12 cellular contexts compared by ENCODE assay signal in the genomic region with DNA sequence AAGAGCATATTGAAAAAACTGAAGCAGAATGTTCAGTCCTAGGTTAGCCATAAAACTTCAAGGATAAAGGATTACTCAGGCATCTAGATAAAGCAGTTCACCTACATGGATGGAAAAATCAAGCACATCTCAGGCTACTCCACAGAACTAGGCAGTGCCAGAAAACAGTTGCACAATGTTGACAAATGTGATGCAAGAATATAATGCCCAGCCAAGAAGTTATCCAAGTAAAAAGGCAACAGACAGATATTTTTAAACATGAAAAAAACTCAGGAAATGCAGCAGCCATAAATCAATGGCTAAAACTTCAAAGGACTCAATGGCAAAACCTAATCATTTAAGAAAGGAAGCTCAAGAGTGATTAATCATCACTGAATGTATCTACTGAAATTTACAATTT.
A peak's percentile ranks its signal among the peaks of the same experiment; 100 is the strongest.
DNase-seq lines count a peak whose midpoint lies in the region; ATAC-seq and TF ChIP-seq lines count a peak whose summit lies in the region.
"Had no signal": no experiment of that assay in that cellular context is flagged by ENCODE, and none has a peak within 500 bp of the region (broad histone marks: within the 10 kb centered on the region; RNA-seq: fewer than 3 reads in every experiment).

No MANE protein-coding gene starts in this region.

- H3K36me3 Mint-ChIP-seq in activated CD4-positive, alpha-beta memory T cell treated with anti-CD3 and anti-CD28 coated beads for 36 hours: no peaks in the 10 kb centered on the region
- H3K36me3 Mint-ChIP-seq in activated T-helper 17 cell treated with anti-CD3 and anti-CD28 coated beads, Interleukin-2, amount 50 U/mL, for 72 hours (ENCODE audit: low read depth): no peaks in the 10 kb centered on the region
- H3K36me3 Mint-ChIP-seq: brain, naive B cell had no signal

- no peak overlapping the region for H3K27ac Mint-ChIP-seq in activated CD4-positive, alpha-beta memory T cell treated with anti-CD3 and anti-CD28 coated beads for 36 hours
- no peak overlapping the region for H3K27ac Mint-ChIP-seq in activated T-helper 17 cell treated with anti-CD3 and anti-CD28 coated beads, Interleukin-2, amount 50 U/mL, for 72 hours
- H3K27ac Mint-ChIP-seq: naive B cell had no signal

- no peaks in the 10 kb centered on the region for H3K4me1 Mint-ChIP-seq in activated CD4-positive, alpha-beta memory T cell treated with anti-CD3 and anti-CD28 coated beads for 36 hours (ENCODE audit: low read depth)
- no peaks in the 10 kb centered on the region for H3K4me1 Mint-ChIP-seq in activated T-helper 17 cell treated with anti-CD3 and anti-CD28 coated beads, Interleukin-2, amount 50 U/mL, for 72 hours
- H3K4me1 Mint-ChIP-seq: brain, naive B cell had no signal

- peak; percentile 80 for ATAC-seq in upper lobe of right lung
- ATAC-seq in activated T-helper 17 cell treated with anti-CD3 and anti-CD28 coated beads, Interleukin-2, amount 50 U/mL, for 72 hours (replicated peaks): no peak

- POLR2A ChIA-PET in activated CD4-positive, alpha-beta memory T cell treated with anti-CD3 and anti-CD28 coated beads for 36 hours (lab: Charles Lee): no interaction called here

- in situ Hi-C loops in GM13976 (cut with MboI; ENCODE audit: low sequenced_read_pairs, unreplicated experiment): no loop called here

- no peaks in the 10 kb centered on the region for H3K9me3 ChIP-seq in adipocyte (ENCODE audit: control insufficient read depth, low read length)
- H3K9me3 ChIP-seq in upper lobe of right lung: no peaks in the 10 kb centered on the region

- no peaks in the 10 kb centered on the region for H3K36me3 ChIP-seq in adipocyte (ENCODE audit: control insufficient read depth, insufficient read depth, low read length, severe bottlenecking)
- H3K36me3 ChIP-seq in upper lobe of right lung: no peaks in the 10 kb centered on the region

- no peak overlapping the region for H3K9ac ChIP-seq in adipocyte (ENCODE audit: low read length)

- no peak overlapping the region for H3K27ac ChIP-seq in upper lobe of right lung

- no peaks in the 10 kb centered on the region for H3K9me3 Mint-ChIP-seq in activated CD4-positive, alpha-beta memory T cell treated with anti-CD3 and anti-CD28 coated beads for 36 hours
- H3K9me3 Mint-ChIP-seq in activated T-helper 17 cell treated with anti-CD3 and anti-CD28 coated beads, Interleukin-2, amount 50 U/mL, for 72 hours: peaks cover 3% of the 10 kb centered on the region

- DNase-seq in SKM-1 treated with dmso at 0.1 percent for 144 hours (lab: John Stamatoyannopoulos, UW; ENCODE audit: unreplicated experiment): peak; percentile 4
- no peak for DNase-seq in SKM-1 (lab: John Stamatoyannopoulos, UW; ENCODE audit: unreplicated experiment)
- DNase-seq in adipocyte (ENCODE audit: low read depth): peak; percentile 89
- DNase-seq in iris pigment epithelial cell (ENCODE audit: low read depth): peak; percentile 87
- no peak for DNase-seq in upper lobe of right lung
- no peak for DNase-seq in GM13976 (ENCODE audit: low spot score)
- DNase-seq in activated CD4-positive, alpha-beta memory T cell treated with anti-CD3 and anti-CD28 coated beads for 36 hours: no peak
- DNase-seq: activated CD8-positive, alpha-beta memory T cell treated with anti-CD3 and anti-CD28 coated beads for 24 hours; naive B cell; stimulated activated CD4-positive, alpha-beta T cell treated with anti-CD3 and anti-CD28 coated beads, Interleukin-4, amount 100 ng/mL, for 24 hours had no signal

- H3K27me3 ChIP-seq in adipocyte (replicated peaks; ENCODE audit: control insufficient read depth, insufficient read depth, low read length) (no peaks in the 10 kb centered on the region), upper lobe of right lung (no peaks in the 10 kb centered on the region)

- TF ChIP-seq CTCF in upper lobe of right lung (IDR thresholded peaks at IDR 0.05) (no peak), GM13976 (IDR thresholded peaks at IDR 0.05; ENCODE audit: borderline replicate concordance, control extremely low read depth, extremely low read depth, insufficient read depth, missing control alignments) (no peak)

- CTCF ChIA-PET in activated CD4-positive, alpha-beta memory T cell treated with anti-CD3 and anti-CD28 coated beads for 36 hours (lab: Charles Lee): no interaction called here

- intact Hi-C loops in upper lobe of right lung (cut with DNase I): no loop called here
- intact Hi-C loops in activated CD4-positive, alpha-beta memory T cell treated with anti-CD3 and anti-CD28 coated beads for 36 hours (cut with micrococcal nuclease): no loop called here

- H3K4me3 Mint-ChIP-seq in activated CD4-positive, alpha-beta memory T cell treated with anti-CD3 and anti-CD28 coated beads for 36 hours: no peak overlapping the region
- H3K4me3 Mint-ChIP-seq in activated T-helper 17 cell treated with anti-CD3 and anti-CD28 coated beads, Interleukin-2, amount 50 U/mL, for 72 hours: no peak overlapping the region
- H3K4me3 Mint-ChIP-seq: brain, naive B cell had no signal

- H3K4me3 ChIP-seq in adipocyte (ENCODE audit: low read length) (peak overlapping the region; percentile 9), upper lobe of right lung (no peak overlapping the region)

- no peaks in the 10 kb centered on the region for H3K27me3 Mint-ChIP-seq in activated CD4-positive, alpha-beta memory T cell treated with anti-CD3 and anti-CD28 coated beads for 36 hours
- no peaks in the 10 kb centered on the region for H3K27me3 Mint-ChIP-seq in activated T-helper 17 cell treated with anti-CD3 and anti-CD28 coated beads, Interleukin-2, amount 50 U/mL, for 72 hours

- H3K4me1 ChIP-seq in adipocyte (ENCODE audit: control insufficient read depth, insufficient read depth, low read length) (peaks cover 14% of the 10 kb centered on the region), upper lobe of right lung (no peaks in the 10 kb centered on the region)

Comparison
In these comparisons a context has a peak if more than half of its experiments do, and no peak if none do; other contexts are left out.
1. DNase-seq: peak in SKM-1 treated with dmso at 0.1 percent for 144 hours (single experiment), adipocyte (single experiment) and iris pigment epithelial cell (single experiment); none in SKM-1 (single experiment), upper lobe of right lung (single experiment), GM13976 (single experiment) and activated CD4-positive, alpha-beta memory T cell treated with anti-CD3 and anti-CD28 coated beads for 36 hours (single experiment).